8 cellular contexts compared by ENCODE assay signal in the genomic region with DNA sequence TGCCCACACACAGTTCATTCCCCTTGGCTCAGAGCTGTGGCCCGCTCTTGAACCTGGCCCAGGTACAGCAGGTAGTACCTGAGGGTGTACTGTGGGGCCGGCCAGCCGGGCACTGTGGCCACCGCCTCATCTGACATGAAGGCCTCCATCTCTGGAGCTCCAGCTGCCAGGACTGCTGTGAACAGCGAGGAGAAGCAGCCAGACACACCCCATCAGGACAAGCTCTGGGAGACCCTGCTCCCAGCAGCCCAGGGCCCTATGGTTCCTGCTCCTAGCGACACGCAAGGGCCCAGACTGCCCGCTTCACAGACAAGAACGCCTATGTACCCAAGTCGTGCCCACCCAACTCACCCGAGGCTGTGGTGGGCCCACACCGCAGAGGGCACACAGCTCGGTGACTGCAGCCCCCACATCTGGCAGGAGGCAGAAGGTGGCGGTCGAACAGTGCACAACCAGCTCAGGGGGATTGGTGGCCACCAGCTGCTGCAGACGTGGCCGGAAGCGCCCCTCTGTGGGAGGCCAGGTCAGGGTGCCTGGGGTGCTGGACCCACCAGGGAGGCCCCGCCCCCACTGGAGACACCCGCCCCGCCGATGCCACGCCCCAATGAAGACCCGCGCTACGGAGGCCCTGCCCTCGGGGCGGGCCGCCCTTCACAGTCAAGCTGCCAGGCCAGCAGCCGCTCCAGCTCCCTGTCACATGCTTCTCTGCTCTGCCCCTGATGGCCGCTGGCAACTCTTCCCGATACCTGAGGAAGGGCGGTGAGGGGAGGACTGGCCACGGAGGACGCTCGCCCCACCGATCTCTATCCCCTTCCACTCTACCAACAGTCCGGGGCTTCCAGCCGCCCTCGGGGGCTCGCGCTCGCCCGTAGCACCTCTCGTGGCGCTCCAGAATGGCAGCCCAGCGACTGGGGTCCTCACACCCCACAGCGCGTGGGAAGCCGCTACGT. TPM values are rescaled to one million over a fixed set of nuclear protein-coding genes. Genes with fewer than 3 reads are reported as not detected.
DNase-seq lines count a peak whose midpoint lies in the region; ATAC-seq, FAIRE-seq and TF ChIP-seq lines count a peak whose summit lies in the region.

No MANE protein-coding gene starts in this region.

- peak; percentile 82 for DNase-seq in ELF-1 (ENCODE audit: low read depth, low spot score)
- DNase-seq in SK-MEL-5 (ENCODE audit: low read depth, low spot score), result peak; percentile 73
- DNase-seq in mammary epithelial cell, result peak; percentile 30
- peak; percentile 53 to 65 (median 57) for DNase-seq in immature natural killer cell
- DNase-seq in RCC 7860 (ENCODE audit: low spot score), result no peak

- H3K9me3 ChIP-seq in mammary epithelial cell (replicated peaks; ENCODE audit: insufficient read depth, low read length) (no peaks in the 10 kb centered on the region), skeletal muscle tissue (ENCODE audit: control insufficient read depth in 3 of 3, low read length in 3 of 3) (no peaks in the 10 kb centered on the region)

- peaks cover 3 to 17% (median 13%) of the 10 kb centered on the region in 3 donors for H3K4me1 Mint-ChIP-seq in IgD-negative memory B cell
- H3K4me1 Mint-ChIP-seq in immature natural killer cell, result peaks cover 11 to 23% of the 10 kb centered on the region in 2 donors

- H3K27ac Mint-ChIP-seq in IgD-negative memory B cell (peak overlapping the region in 2 of 3 donors; percentile 80 to 95), immature natural killer cell (peak overlapping the region in 5 of 6 donors; percentile 60 to 82 (median 78))

- CTCF ChIA-PET in mammary epithelial cell (lab: Charles Lee; ENCODE audit: low non-redundant PET), result no interaction called here

- 13% methylated on average over 22 of the region's 51 CpGs for WGBS in mammary epithelial cell (ENCODE audit: low coverage, missing lambda C conversion rate)

- intact Hi-C loops in mammary epithelial cell (cut with micrococcal nuclease), result no loop called here

- H3K27me3 ChIP-seq in mammary epithelial cell (ENCODE audit: insufficient read depth, low read length) (no peaks in the 10 kb centered on the region), skeletal muscle tissue (ENCODE audit: control insufficient read depth in 3 of 3, insufficient read depth in 3 of 3, low read length in 3 of 3) (peaks cover 0 to 16% (median 7%) of the 10 kb centered on the region in 3 donors)

- H3K4me1 ChIP-seq in mammary epithelial cell (ENCODE audit: insufficient read depth, low read length), result peaks cover 68% of the 10 kb centered on the region
- H3K4me1 ChIP-seq in skeletal muscle tissue (ENCODE audit: control insufficient read depth in 3 of 3, insufficient read depth in 3 of 3, low read length in 3 of 3), result peaks cover 37 to 48% (median 46%) of the 10 kb centered on the region in 3 donors

- no peak overlapping the region for H3K9ac ChIP-seq in mammary epithelial cell (ENCODE audit: insufficient read depth, low read length)
- peak overlapping the region; percentile 51 to 75 (median 56) for H3K9ac ChIP-seq in skeletal muscle tissue (ENCODE audit: low read depth in 1 of 3, low read length in 3 of 3)

- dilution Hi-C loops in mammary epithelial cell (cut with HindIII; ENCODE audit: low sequenced_read_pairs), result no loop called here

- H3K27ac ChIP-seq in mammary epithelial cell (ENCODE audit: insufficient read depth, low read depth, low read length) (no peak overlapping the region), skeletal muscle tissue (ENCODE audit: low read depth, low read length) (peak overlapping the region; percentile 71)

- peak overlapping the region; percentile 76 for H2AFZ ChIP-seq in mammary epithelial cell (ENCODE audit: low read depth, low read length)

- H3K9me3 Mint-ChIP-seq in IgD-negative memory B cell, result no peaks in the 10 kb centered on the region
- no peaks in the 10 kb centered on the region for H3K9me3 Mint-ChIP-seq in immature natural killer cell

- H3K4me3 ChIP-seq in mammary epithelial cell (replicated peaks in 1 of 3; ENCODE audit: insufficient read depth in 1 of 3, low read depth in 2 of 3, low read length in 3 of 3) (peak overlapping the region; percentile 15 to 53 (median 39)), skeletal muscle tissue (ENCODE audit: low read length in 3 of 3) (peak overlapping the region; percentile 63 to 70 (median 69))

- H3K36me3 Mint-ChIP-seq in IgD-negative memory B cell (no peaks in the 10 kb centered on the region), immature natural killer cell (peaks cover 0 to 2% (median 0%) of the 10 kb centered on the region in 3 donors)

- H3K36me3 ChIP-seq in mammary epithelial cell (ENCODE audit: insufficient read depth, low read length) (peaks cover 13% of the 10 kb centered on the region), skeletal muscle tissue (ENCODE audit: control insufficient read depth in 3 of 3, insufficient read depth in 3 of 3, low read length in 3 of 3) (peaks cover 16 to 19% (median 18%) of the 10 kb centered on the region in 3 donors)

- H4K20me1 ChIP-seq in mammary epithelial cell (ENCODE audit: insufficient read depth, low read length), result no peaks in the 10 kb centered on the region

- peaks cover 36% of the 10 kb centered on the region for H3K79me2 ChIP-seq in mammary epithelial cell (ENCODE audit: insufficient read depth, low read length)

- BruUV-seq in mammary epithelial cell (replicated peaks; lab: Mats Ljungman, UMichigan), result no TSS peak

- no peak for FAIRE-seq in RCC 7860 (lab: Jason Lieb, UNC)

- ATAC-seq in HG03095 (IDR thresholded peaks at IDR 0.05; ENCODE audit: unreplicated experiment), result no peak

- TF ChIP-seq CTCF in mammary epithelial cell (conservative IDR thresholded peaks at IDR 0.05 in 1 of 2, IDR thresholded peaks at IDR 0.05 in 1 of 2; ENCODE audit: extremely low read depth in 1 of 2, insufficient read depth in 1 of 2, low read depth in 1 of 2, low read length in 2 of 2), result no peak

- peak overlapping the region; percentile 83 for H3K4me2 ChIP-seq in mammary epithelial cell (ENCODE audit: insufficient read depth, low read depth, low read length)

- H3K4me3 Mint-ChIP-seq in IgD-negative memory B cell (peak overlapping the region; percentile 76 to 91 (median 88)), immature natural killer cell (peak overlapping the region; percentile 77 to 86 (median 84))

- H3K27me3 Mint-ChIP-seq in IgD-negative memory B cell (peaks cover 5% of the 10 kb centered on the region), immature natural killer cell (ENCODE audit: low read depth in 3 of 3) (peaks cover 7 to 8% (median 7%) of the 10 kb centered on the region in 3 donors)

- in situ Hi-C loops in SK-MEL-5 (cut with HindIII; ENCODE audit: low pct_unique_long_range_greater_than_20kb, low sequenced_read_pairs), result no loop called here
- in situ Hi-C loops in mammary epithelial cell (cut with MboI; ENCODE audit: low sequenced_read_pairs in 2 of 2), result no loop called here

RNA-seq across cellular contexts. Expression of a gene that starts 1.1 kb away (rescaled TPM):
- polyA plus RNA-seq in IgD-negative memory B cell, result 137 TPM
- 112 and 126 TPM in 2 replicates for total RNA-seq in SK-MEL-5 (2014; rRNA removed; shearing (Covaris generic))
- polyA plus RNA-seq in SK-MEL-5 (2015; cell fraction: cytosol; rRNA removed), result 154 and 155 TPM in 2 replicates
- polyA plus RNA-seq in SK-MEL-5 (2015; cell fraction: nucleus; rRNA removed), result 213 and 225 TPM in 2 replicates
- total RNA-seq in mammary epithelial cell, result 100 to 1,000 TPM; 126 to 156 TPM
- 189 TPM for polyA plus RNA-seq in mammary epithelial cell
- 105 TPM for polyA minus RNA-seq in mammary epithelial cell
- polyA plus RNA-seq in immature natural killer cell, result 100 to 1,000 TPM; 183 to 225 (median 194) TPM
- 87.7 TPM for total RNA-seq in skeletal muscle tissue

RNA-seq across cellular contexts. Expression of a gene that starts 3.7 kb away (rescaled TPM):
- polyA plus RNA-seq in IgD-negative memory B cell (1.1 TPM), mammary epithelial cell (2.1 TPM), immature natural killer cell (not detected)
- 0.19 and 0.34 TPM in 2 replicates for total RNA-seq in SK-MEL-5 (2014; rRNA removed; shearing (Covaris generic))
- 0.18 TPM in 1 of 2 replicates, not detected in the other for polyA plus RNA-seq in SK-MEL-5 (2015; cell fraction: cytosol; rRNA removed)
- polyA plus RNA-seq in SK-MEL-5 (2015; cell fraction: nucleus; rRNA removed), result 8.4 and 14.1 TPM in 2 replicates
- total RNA-seq in mammary epithelial cell (1 to 10 TPM; 3.2 to 6.1 TPM), skeletal muscle tissue (under 0.01 TPM)
- polyA minus RNA-seq in mammary epithelial cell, result not detected

RNA-seq across cellular contexts. Expression of a gene that starts 5.0 kb away (rescaled TPM):
- polyA plus RNA-seq in IgD-negative memory B cell (51.0 TPM), mammary epithelial cell (42.5 TPM), immature natural killer cell (10 to 100 TPM; 38.3 to 63.5 (median 47.4) TPM)
- 44.7 and 52.0 TPM in 2 replicates for total RNA-seq in SK-MEL-5 (2014; rRNA removed; shearing (Covaris generic))
- 88.8 and 93.2 TPM in 2 replicates for polyA plus RNA-seq in SK-MEL-5 (2015; cell fraction: cytosol; rRNA removed)
- polyA plus RNA-seq in SK-MEL-5 (2015; cell fraction: nucleus; rRNA removed), result 59.8 and 98.5 TPM in 2 replicates
- total RNA-seq in mammary epithelial cell (10 to 100 TPM; 21.2 to 32.4 TPM), skeletal muscle tissue (13.0 TPM)
- 18.5 TPM for polyA minus RNA-seq in mammary epithelial cell

RNA-seq across cellular contexts. Expression of a gene that starts 11.1 kb away (rescaled TPM):
- 15.1 TPM for polyA plus RNA-seq in IgD-negative memory B cell
- 1.6 and 2.3 TPM in 2 replicates for total RNA-seq in SK-MEL-5 (2014; rRNA removed; shearing (Covaris generic))
- polyA plus RNA-seq in SK-MEL-5 (2015; cell fraction: cytosol; rRNA removed), result 15.1 and 16.7 TPM in 2 replicates
- 24.7 and 27.9 TPM in 2 replicates for polyA plus RNA-seq in SK-MEL-5 (2015; cell fraction: nucleus; rRNA removed)
- total RNA-seq in mammary epithelial cell, result 10 to 100 TPM in 1 of 2 donors, 1 to 10 TPM in 1; 5.3 to 10.3 TPM
- 4.3 TPM for polyA plus RNA-seq in mammary epithelial cell
- polyA minus RNA-seq in mammary epithelial cell, result 6.9 TPM
- 10 to 100 TPM in 1 of 3 donors, 1 to 10 TPM in 2; 4.9 to 15.1 (median 5.2) TPM for polyA plus RNA-seq in immature natural killer cell
- 2.1 TPM for total RNA-seq in skeletal muscle tissue

RNA-seq across cellular contexts. Expression of a gene that starts 11.2 kb away (rescaled TPM):
- polyA plus RNA-seq in IgD-negative memory B cell (42.7 TPM), mammary epithelial cell (87.3 TPM), immature natural killer cell (10 to 100 TPM; 36.8 to 53.3 (median 43.0) TPM)
- total RNA-seq in SK-MEL-5 (2014; rRNA removed; shearing (Covaris generic)), result 39.7 and 42.7 TPM in 2 replicates
- 63.6 and 74.8 TPM in 2 replicates for polyA plus RNA-seq in SK-MEL-5 (2015; cell fraction: cytosol; rRNA removed)
- polyA plus RNA-seq in SK-MEL-5 (2015; cell fraction: nucleus; rRNA removed), result 1,244 and 1,428 TPM in 2 replicates
- total RNA-seq in mammary epithelial cell (100 to 1,000 TPM in 1 of 2 donors, 10 to 100 TPM in 1; 48.8 to 154 TPM), skeletal muscle tissue (14.1 TPM)
- 29.5 TPM for polyA minus RNA-seq in mammary epithelial cell
